ENCODE assay signal across 28 cellular contexts in genomic region chrX:112536544-112536943, GRCh38.
A peak's percentile ranks its signal among the peaks of the same experiment; 100 is the strongest.
DNase-seq lines count a peak whose midpoint lies in the region; ATAC-seq and TF ChIP-seq lines count a peak whose summit lies in the region.
"Had no signal": no experiment of that assay in that cellular context is flagged by ENCODE, and none has a peak within 500 bp of the region (broad histone marks: within the 10 kb centered on the region; RNA-seq: fewer than 3 reads in every experiment).

No MANE protein-coding gene starts in this region.

- H2AFZ ChIP-seq in neuronal stem cell (ENCODE audit: low read length): no peak overlapping the region

- intact Hi-C loops in testis (cut with DNase I; ENCODE audit: low total_unique reads): no loop called here

- H3K27me3 ChIP-seq in NT2/D1 (ENCODE audit: insufficient read depth, insufficient read length): no peaks in the 10 kb centered on the region
- peaks cover 0 to 7% (median 0%) of the 10 kb centered on the region in 3 experiments for H3K27me3 ChIP-seq in neuronal stem cell (ENCODE audit: control insufficient read depth in 3 of 3, insufficient read depth in 3 of 3, low read depth in 1 of 3, low read length in 3 of 3)
- H3K27me3 ChIP-seq in testis: no peaks in the 10 kb centered on the region
- no peaks in the 10 kb centered on the region for H3K27me3 ChIP-seq in gastroesophageal sphincter
- H3K27me3 ChIP-seq: pancreas, SJCRH30, upper lobe of right lung had no signal

- H2BK12ac ChIP-seq in neuronal stem cell (ENCODE audit: low read length): no peak overlapping the region

- no peak for TF ChIP-seq CTCF in testis (IDR thresholded peaks at IDR 0.05)
- TF ChIP-seq CTCF in gastroesophageal sphincter (IDR thresholded peaks at IDR 0.05): no peak

- H3K27ac ChIP-seq in neuronal stem cell (replicated peaks; ENCODE audit: low read length) (peak overlapping the region; percentile 91), testis (no peak overlapping the region), gastroesophageal sphincter (no peak overlapping the region)
- H3K27ac ChIP-seq: A549, lower lobe of right lung, pancreas, SJCRH30, upper lobe of right lung had no signal

- peaks cover 8% of the 10 kb centered on the region; the same call in 1 of the 2 replicates for H3K9me3 ChIP-seq in NT2/D1 (ENCODE audit: insufficient read depth, low read length)
- H3K9me3 ChIP-seq in neuronal stem cell (replicated peaks in 1 of 2; ENCODE audit: control insufficient read depth in 2 of 2, insufficient read depth in 1 of 2, low read depth in 1 of 2, low read length in 2 of 2): no peaks in the 10 kb centered on the region
- no peaks in the 10 kb centered on the region for H3K9me3 ChIP-seq in testis
- H3K9me3 ChIP-seq in gastroesophageal sphincter: no peaks in the 10 kb centered on the region
- H3K9me3 ChIP-seq: A549, HAP-1, lower lobe of right lung, pancreas, SJCRH30, upper lobe of right lung had no signal

- H3K9ac ChIP-seq in NT2/D1 (ENCODE audit: insufficient read length, low read depth) (no peak overlapping the region), neuronal stem cell (ENCODE audit: low read depth, low read length, poor library complexity) (no peak overlapping the region)

- no peaks in the 10 kb centered on the region for H3K36me3 ChIP-seq in NT2/D1 (ENCODE audit: insufficient read depth, insufficient read length, low read length)
- no peaks in the 10 kb centered on the region for H3K36me3 ChIP-seq in neuronal stem cell (replicated peaks in 1 of 2; ENCODE audit: control insufficient read depth in 2 of 2, insufficient read depth in 2 of 2, low read length in 2 of 2)
- no peaks in the 10 kb centered on the region for H3K36me3 ChIP-seq in testis (ENCODE audit: low read depth, missing control alignments)
- no peaks in the 10 kb centered on the region for H3K36me3 ChIP-seq in gastroesophageal sphincter
- H3K36me3 ChIP-seq: HAP-1, lower lobe of right lung, pancreas, SJCRH30, upper lobe of right lung had no signal

- no peak overlapping the region for H3K18ac ChIP-seq in neuronal stem cell (ENCODE audit: low read length)

- no peak for TF ChIP-seq EP300 in gastroesophageal sphincter (IDR thresholded peaks at IDR 0.05)

- TF ChIP-seq POLR2A in testis (IDR thresholded peaks at IDR 0.05): no peak
- no peak for TF ChIP-seq POLR2A in gastroesophageal sphincter (IDR thresholded peaks at IDR 0.05)

- H3K4ac ChIP-seq in neuronal stem cell (ENCODE audit: low read length): no peak overlapping the region

- H4K91ac ChIP-seq in neuronal stem cell (ENCODE audit: low read depth, low read length, poor library complexity): no peak overlapping the region

- no peak overlapping the region for H2BK120ac ChIP-seq in neuronal stem cell (ENCODE audit: low read depth, low read length)

- no CpG with 5 or more reads among the region's 2 CpGs for WGBS in neuronal stem cell (ENCODE audit: extremely low coverage in 2 of 2, insufficient read length in 2 of 2, insufficient replicate concordance in 1 of 2), 2 donors
- 17 to 45% methylated on average over 2 of the region's 2 CpGs for WGBS in testis, 2 donors
- 83% methylated on average over 1 of the region's 2 CpGs; no CpG with 5 or more reads in 1 of the 2 donors for WGBS in gastroesophageal sphincter (ENCODE audit: low coverage in 1 of 2), 2 donors

- H3K4me3 ChIP-seq in NT2/D1 (ENCODE audit: insufficient read length, low read depth): no peak overlapping the region
- no peak overlapping the region for H3K4me3 ChIP-seq in neuronal stem cell (ENCODE audit: low read length in 2 of 2)
- H3K4me3 ChIP-seq in testis: no peak overlapping the region
- no peak overlapping the region for H3K4me3 ChIP-seq in gastroesophageal sphincter
- H3K4me3 ChIP-seq: A549, HAP-1, lower lobe of right lung, pancreas, SJCRH30, upper lobe of right lung had no signal

- H3K79me1 ChIP-seq in neuronal stem cell (ENCODE audit: low read depth, low read length): no peaks in the 10 kb centered on the region

- H3K23ac ChIP-seq in neuronal stem cell (ENCODE audit: low read depth, low read length, poor library complexity): no peak overlapping the region

- H3K14ac ChIP-seq in neuronal stem cell (ENCODE audit: low read length): no peak overlapping the region

- H3K4me1 ChIP-seq in NT2/D1 (ENCODE audit: insufficient read depth, insufficient read length) (no peaks in the 10 kb centered on the region), neuronal stem cell (ENCODE audit: control insufficient read depth in 2 of 2, insufficient read depth in 1 of 2, low read depth in 1 of 2, low read length in 2 of 2) (peaks cover 0 to 4% of the 10 kb centered on the region in 2 donors), testis (no peaks in the 10 kb centered on the region), gastroesophageal sphincter (no peaks in the 10 kb centered on the region)
- H3K4me1 ChIP-seq: A549, HAP-1, lower lobe of right lung, pancreas, SJCRH30, upper lobe of right lung had no signal

- DNase-seq in ELF-1 (ENCODE audit: low read depth, low spot score) (peak; percentile 84), NT2/D1 (ENCODE audit: low read depth, low spot score) (peak; percentile 77), iPS DF 4.7 (ENCODE audit: extremely low read depth, low spot score) (peak; percentile 75), neuronal stem cell (ENCODE audit: low spot score) (peak; percentile 61), mesenteric fat pad (ENCODE audit: low spot score) (no peak), testis (no peak)
- DNase-seq: activated B cell treated with CpG ODN at 0.5 μM for 24 hours; activated CD4-positive, alpha-beta T cell treated with anti-CD3 and anti-CD28 coated beads, Interleukin-2, amount 50 U/mL, for 1 hour; activated effector memory CD4-positive, alpha-beta T cell treated with anti-CD3 and anti-CD28 coated beads, Interleukin-2, amount 50 U/mL, for 16 hours; activated T-cell treated with anti-CD3 and anti-CD28 coated beads, Interleukin-2, amount 50 U/mL, for 24 hours; CD4-positive, alpha-beta memory T cell; effector CD4-positive, alpha-beta T cell; hippocampal formation; kidney glomerular epithelial cell; lower lobe of right lung; NCI-H1092; NCI-H1694; NCI-H510A; pancreas; RPMI8226; SW 1271; upper lobe of right lung had no signal

- no peak overlapping the region for H2AK5ac ChIP-seq in neuronal stem cell (ENCODE audit: low read depth, low read length)

- ATAC-seq in HG03108 (IDR thresholded peaks at IDR 0.05; ENCODE audit: unreplicated experiment) (no peak), gastroesophageal sphincter (no peak)
- ATAC-seq: A549; lower lobe of right lung; pancreas; stimulated activated memory B cell treated with anti-CD40 and anti-IgM and Interleukin-4, amounts not matched to agents 10 μg/mL and 1 μg/mL and 100 μg/mL, for 72 hours; upper lobe of right lung had no signal

- no peak overlapping the region for H3K4me2 ChIP-seq in neuronal stem cell (ENCODE audit: insufficient read depth, low read length, poor library complexity, severe bottlenecking)
- H3K4me2 ChIP-seq: A549 had no signal

- H4K8ac ChIP-seq in neuronal stem cell (ENCODE audit: low read depth, low read length): no peak overlapping the region

- no peak overlapping the region for H2BK15ac ChIP-seq in neuronal stem cell (ENCODE audit: low read length)

- no peak overlapping the region for H2BK5ac ChIP-seq in neuronal stem cell (ENCODE audit: low read length)

Comparison
In these comparisons a context has a peak if more than half of its experiments do, and no peak if none do; other contexts are left out.
1. DNase-seq: peak in ELF-1 (single experiment), NT2/D1 (single experiment), iPS DF 4.7 (single experiment) and neuronal stem cell (single experiment); none in mesenteric fat pad (single experiment) and testis (single experiment).